1 cellular context compared by ENCODE assay signal in the genomic region with DNA sequence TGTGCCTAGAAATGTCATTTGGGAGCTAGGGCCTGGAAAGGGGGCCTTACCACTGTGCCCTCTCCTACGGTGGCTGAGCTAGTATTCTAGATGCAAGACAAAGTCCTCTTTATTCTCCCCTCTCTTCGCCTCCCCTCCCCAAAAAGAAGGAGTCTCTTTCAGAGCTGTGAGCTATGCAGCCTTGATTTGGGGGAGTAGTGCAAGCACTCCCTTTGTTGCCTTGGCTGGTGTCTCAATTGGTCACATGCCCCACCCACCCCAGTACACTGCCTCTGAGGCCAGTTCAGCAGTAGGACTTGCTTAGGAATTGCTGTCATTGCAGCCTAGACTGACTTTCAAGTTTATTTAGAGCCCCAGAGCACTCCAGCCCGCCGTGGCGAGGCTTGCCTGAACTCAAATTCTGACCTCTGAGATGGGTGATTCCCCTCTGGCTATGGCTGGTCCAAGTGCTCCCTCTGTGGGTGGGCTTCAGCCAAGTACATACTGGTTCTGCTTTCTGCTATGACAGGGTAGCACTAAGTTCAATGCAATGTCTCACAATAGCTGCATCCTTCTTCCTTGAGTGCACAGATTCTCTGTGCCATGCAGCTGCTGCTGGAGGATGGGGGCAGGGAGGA.
TF ChIP-seq lines count a peak whose summit lies in the region.

No MANE protein-coding gene starts in this region.

TF ChIP-seq in GM12878, 131 proteins besides CTCF, POLR2A, EP300 and RAD21 (continued from another document):
- TF ChIP-seq, protein P1, sequence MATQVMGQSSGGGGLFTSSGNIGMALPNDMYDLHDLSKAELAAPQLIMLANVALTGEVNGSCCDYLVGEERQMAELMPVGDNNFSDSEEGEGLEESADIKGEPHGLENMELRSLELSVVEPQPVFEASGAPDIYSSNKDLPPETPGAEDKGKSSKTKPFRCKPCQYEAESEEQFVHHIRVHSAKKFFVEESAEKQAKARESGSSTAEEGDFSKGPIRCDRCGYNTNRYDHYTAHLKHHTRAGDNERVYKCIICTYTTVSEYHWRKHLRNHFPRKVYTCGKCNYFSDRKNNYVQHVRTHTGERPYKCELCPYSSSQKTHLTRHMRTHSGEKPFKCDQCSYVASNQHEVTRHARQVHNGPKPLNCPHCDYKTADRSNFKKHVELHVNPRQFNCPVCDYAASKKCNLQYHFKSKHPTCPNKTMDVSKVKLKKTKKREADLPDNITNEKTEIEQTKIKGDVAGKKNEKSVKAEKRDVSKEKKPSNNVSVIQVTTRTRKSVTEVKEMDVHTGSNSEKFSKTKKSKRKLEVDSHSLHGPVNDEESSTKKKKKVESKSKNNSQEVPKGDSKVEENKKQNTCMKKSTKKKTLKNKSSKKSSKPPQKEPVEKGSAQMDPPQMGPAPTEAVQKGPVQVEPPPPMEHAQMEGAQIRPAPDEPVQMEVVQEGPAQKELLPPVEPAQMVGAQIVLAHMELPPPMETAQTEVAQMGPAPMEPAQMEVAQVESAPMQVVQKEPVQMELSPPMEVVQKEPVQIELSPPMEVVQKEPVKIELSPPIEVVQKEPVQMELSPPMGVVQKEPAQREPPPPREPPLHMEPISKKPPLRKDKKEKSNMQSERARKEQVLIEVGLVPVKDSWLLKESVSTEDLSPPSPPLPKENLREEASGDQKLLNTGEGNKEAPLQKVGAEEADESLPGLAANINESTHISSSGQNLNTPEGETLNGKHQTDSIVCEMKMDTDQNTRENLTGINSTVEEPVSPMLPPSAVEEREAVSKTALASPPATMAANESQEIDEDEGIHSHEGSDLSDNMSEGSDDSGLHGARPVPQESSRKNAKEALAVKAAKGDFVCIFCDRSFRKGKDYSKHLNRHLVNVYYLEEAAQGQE (IDR thresholded peaks at IDR 0.05; ENCODE audit: low read depth, low read length) = no peak
- TF ChIP-seq, protein P2, sequence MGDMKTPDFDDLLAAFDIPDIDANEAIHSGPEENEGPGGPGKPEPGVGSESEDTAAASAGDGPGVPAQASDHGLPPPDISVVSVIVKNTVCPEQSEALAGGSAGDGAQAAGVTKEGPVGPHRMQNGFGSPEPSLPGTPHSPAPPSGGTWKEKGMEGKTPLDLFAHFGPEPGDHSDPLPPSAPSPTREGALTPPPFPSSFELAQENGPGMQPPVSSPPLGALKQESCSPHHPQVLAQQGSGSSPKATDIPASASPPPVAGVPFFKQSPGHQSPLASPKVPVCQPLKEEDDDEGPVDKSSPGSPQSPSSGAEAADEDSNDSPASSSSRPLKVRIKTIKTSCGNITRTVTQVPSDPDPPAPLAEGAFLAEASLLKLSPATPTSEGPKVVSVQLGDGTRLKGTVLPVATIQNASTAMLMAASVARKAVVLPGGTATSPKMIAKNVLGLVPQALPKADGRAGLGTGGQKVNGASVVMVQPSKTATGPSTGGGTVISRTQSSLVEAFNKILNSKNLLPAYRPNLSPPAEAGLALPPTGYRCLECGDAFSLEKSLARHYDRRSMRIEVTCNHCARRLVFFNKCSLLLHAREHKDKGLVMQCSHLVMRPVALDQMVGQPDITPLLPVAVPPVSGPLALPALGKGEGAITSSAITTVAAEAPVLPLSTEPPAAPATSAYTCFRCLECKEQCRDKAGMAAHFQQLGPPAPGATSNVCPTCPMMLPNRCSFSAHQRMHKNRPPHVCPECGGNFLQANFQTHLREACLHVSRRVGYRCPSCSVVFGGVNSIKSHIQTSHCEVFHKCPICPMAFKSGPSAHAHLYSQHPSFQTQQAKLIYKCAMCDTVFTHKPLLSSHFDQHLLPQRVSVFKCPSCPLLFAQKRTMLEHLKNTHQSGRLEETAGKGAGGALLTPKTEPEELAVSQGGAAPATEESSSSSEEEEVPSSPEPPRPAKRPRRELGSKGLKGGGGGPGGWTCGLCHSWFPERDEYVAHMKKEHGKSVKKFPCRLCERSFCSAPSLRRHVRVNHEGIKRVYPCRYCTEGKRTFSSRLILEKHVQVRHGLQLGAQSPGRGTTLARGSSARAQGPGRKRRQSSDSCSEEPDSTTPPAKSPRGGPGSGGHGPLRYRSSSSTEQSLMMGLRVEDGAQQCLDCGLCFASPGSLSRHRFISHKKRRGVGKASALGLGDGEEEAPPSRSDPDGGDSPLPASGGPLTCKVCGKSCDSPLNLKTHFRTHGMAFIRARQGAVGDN (IDR thresholded peaks at IDR 0.05) = 0 out of 2 replicates have a peak, but pooled peaks have one; percentile 14
- TF ChIP-seq SRF (IDR thresholded peaks at IDR 0.05; ENCODE audit: low read depth in 2 of 2, low read length in 2 of 2) = no peak
- no peak for TF ChIP-seq NR2C1 (IDR thresholded peaks at IDR 0.05)
- TF ChIP-seq MEF2B (IDR thresholded peaks at IDR 0.05; ENCODE audit: partially characterized antibody, poor library complexity, severe bottlenecking) = no peak
- TF ChIP-seq, protein P3, sequence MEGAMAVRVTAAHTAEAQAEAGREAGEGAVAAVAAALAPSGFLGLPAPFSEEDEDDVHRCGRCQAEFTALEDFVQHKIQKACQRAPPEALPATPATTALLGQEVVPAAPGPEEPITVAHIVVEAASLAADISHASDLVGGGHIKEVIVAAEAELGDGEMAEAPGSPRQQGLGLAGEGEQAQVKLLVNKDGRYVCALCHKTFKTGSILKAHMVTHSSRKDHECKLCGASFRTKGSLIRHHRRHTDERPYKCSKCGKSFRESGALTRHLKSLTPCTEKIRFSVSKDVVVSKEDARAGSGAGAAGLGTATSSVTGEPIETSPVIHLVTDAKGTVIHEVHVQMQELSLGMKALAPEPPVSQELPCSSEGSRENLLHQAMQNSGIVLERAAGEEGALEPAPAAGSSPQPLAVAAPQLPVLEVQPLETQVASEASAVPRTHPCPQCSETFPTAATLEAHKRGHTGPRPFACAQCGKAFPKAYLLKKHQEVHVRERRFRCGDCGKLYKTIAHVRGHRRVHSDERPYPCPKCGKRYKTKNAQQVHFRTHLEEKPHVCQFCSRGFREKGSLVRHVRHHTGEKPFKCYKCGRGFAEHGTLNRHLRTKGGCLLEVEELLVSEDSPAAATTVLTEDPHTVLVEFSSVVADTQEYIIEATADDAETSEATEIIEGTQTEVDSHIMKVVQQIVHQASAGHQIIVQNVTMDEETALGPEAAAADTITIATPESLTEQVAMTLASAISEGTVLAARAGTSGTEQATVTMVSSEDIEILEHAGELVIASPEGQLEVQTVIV (IDR thresholded peaks at IDR 0.05; ENCODE audit: borderline replicate concordance, partially characterized antibody) = no peak
- TF ChIP-seq, protein P4, sequence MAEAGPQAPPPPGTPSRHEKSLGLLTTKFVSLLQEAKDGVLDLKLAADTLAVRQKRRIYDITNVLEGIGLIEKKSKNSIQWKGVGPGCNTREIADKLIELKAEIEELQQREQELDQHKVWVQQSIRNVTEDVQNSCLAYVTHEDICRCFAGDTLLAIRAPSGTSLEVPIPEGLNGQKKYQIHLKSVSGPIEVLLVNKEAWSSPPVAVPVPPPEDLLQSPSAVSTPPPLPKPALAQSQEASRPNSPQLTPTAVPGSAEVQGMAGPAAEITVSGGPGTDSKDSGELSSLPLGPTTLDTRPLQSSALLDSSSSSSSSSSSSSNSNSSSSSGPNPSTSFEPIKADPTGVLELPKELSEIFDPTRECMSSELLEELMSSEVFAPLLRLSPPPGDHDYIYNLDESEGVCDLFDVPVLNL (IDR thresholded peaks at IDR 0.05; ENCODE audit: low read depth, low read length) = no peak
- TF ChIP-seq, protein P5, sequence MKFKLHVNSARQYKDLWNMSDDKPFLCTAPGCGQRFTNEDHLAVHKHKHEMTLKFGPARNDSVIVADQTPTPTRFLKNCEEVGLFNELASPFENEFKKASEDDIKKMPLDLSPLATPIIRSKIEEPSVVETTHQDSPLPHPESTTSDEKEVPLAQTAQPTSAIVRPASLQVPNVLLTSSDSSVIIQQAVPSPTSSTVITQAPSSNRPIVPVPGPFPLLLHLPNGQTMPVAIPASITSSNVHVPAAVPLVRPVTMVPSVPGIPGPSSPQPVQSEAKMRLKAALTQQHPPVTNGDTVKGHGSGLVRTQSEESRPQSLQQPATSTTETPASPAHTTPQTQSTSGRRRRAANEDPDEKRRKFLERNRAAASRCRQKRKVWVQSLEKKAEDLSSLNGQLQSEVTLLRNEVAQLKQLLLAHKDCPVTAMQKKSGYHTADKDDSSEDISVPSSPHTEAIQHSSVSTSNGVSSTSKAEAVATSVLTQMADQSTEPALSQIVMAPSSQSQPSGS (IDR thresholded peaks at IDR 0.05; ENCODE audit: low read length) = no peak
- TF ChIP-seq JUND (IDR thresholded peaks at IDR 0.05; ENCODE audit: low read depth, low read length) = no peak
- TF ChIP-seq GATAD2B (conservative IDR thresholded peaks at IDR 0.05; ENCODE audit: low read depth) = 0 out of 2 replicates have a peak, but pooled peaks have one; percentile 38
- TF ChIP-seq SP1 (IDR thresholded peaks at IDR 0.05; ENCODE audit: low read depth, low read length) = no peak
- TF ChIP-seq ESRRA (IDR thresholded peaks at IDR 0.05; ENCODE audit: low read length) = no peak
- TF ChIP-seq RAD51 (IDR thresholded peaks at IDR 0.05) = peak; percentile 30; the same call in 1 of the 2 replicates
- TF ChIP-seq BMI1 (IDR thresholded peaks at IDR 0.05; ENCODE audit: borderline replicate concordance) = no peak
- 0 out of 2 replicates have a peak, but pooled peaks have one; percentile 30 for TF ChIP-seq DPF2 (IDR thresholded peaks at IDR 0.05)
- no peak for TF ChIP-seq HDAC2 (IDR thresholded peaks at IDR 0.05)
- TF ChIP-seq NBN (IDR thresholded peaks at IDR 0.05) = peak; percentile 45; the same call in 1 of the 2 replicates
- TF ChIP-seq, protein P6, sequence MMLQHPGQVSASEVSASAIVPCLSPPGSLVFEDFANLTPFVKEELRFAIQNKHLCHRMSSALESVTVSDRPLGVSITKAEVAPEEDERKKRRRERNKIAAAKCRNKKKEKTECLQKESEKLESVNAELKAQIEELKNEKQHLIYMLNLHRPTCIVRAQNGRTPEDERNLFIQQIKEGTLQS (IDR thresholded peaks at IDR 0.05; ENCODE audit: borderline replicate concordance, extremely low read depth, low read depth, low read length) = no peak
- no peak for TF ChIP-seq IKZF1 (conservative IDR thresholded peaks at IDR 0.05)
- no peak for TF ChIP-seq HDGF (IDR thresholded peaks at IDR 0.05)
- no peak for TF ChIP-seq ZNF274 (IDR thresholded peaks at IDR 0.05; ENCODE audit: insufficient read depth, insufficient read length)
- no peak for TF ChIP-seq MYB (IDR thresholded peaks at IDR 0.05; ENCODE audit: borderline replicate concordance, low read depth, low read length)
- TF ChIP-seq SIN3A (IDR thresholded peaks at IDR 0.05; ENCODE audit: low read depth, low read length) = no peak
- TF ChIP-seq YY1 (IDR thresholded peaks at IDR 0.05; ENCODE audit: low read depth, low read length) = peak; percentile 56; the same call in 1 of the 2 replicates
- TF ChIP-seq, protein P7, sequence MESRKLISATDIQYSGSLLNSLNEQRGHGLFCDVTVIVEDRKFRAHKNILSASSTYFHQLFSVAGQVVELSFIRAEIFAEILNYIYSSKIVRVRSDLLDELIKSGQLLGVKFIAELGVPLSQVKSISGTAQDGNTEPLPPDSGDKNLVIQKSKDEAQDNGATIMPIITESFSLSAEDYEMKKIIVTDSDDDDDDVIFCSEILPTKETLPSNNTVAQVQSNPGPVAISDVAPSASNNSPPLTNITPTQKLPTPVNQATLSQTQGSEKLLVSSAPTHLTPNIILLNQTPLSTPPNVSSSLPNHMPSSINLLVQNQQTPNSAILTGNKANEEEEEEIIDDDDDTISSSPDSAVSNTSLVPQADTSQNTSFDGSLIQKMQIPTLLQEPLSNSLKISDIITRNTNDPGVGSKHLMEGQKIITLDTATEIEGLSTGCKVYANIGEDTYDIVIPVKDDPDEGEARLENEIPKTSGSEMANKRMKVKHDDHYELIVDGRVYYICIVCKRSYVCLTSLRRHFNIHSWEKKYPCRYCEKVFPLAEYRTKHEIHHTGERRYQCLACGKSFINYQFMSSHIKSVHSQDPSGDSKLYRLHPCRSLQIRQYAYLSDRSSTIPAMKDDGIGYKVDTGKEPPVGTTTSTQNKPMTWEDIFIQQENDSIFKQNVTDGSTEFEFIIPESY (IDR thresholded peaks at IDR 0.05) = peak; percentile 59; the same call in 1 of the 2 replicates
- peak; percentile 30; the same call in 1 of the 2 replicates for TF ChIP-seq MTA2 (IDR thresholded peaks at IDR 0.05; ENCODE audit: low read depth)
- no peak for TF ChIP-seq ZBED1 (IDR thresholded peaks at IDR 0.05; ENCODE audit: borderline replicate concordance)
